8 cellular contexts compared by ENCODE assay signal in the genomic region with DNA sequence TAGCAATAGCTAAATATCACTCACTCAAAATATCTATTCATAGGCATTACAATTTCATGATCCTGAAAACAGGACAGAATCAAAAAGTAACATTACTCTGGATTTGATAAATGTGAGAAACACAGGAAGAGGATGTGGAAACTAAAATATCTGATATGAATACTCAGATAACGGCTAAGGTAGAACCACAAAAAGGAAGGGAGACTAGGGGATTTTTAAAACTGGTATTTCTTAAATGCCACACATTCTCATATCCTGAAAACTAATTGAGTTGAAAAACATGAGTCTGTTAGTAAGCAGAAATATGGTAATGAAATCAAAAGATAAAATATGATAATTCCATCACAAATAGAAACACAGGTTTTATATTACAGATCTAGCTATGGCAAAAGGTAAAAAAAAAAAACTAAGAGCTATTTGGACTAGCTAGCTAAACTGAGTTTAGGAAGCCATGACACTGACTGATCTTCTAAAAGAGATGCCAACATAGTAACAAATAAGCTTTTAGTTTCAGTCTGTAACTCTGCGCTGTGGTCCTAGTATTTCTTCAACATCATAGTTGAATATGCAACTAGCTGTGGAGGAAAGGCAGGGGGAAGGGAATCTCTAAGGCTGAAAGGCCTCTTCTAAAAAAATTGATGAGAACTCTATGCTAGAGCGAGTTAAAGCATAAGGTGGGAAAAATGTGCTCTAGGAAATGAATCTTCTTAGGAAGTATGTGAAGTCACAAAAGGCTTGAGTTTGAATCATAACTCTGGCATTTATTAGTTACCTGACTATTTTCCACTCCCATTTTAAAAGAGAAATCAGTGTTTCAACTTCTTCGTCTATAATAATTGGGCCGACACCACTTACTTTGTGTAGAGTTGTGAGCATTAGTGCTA.
A peak's percentile ranks its signal among the peaks of the same experiment; 100 is the strongest.
DNase-seq lines count a peak whose midpoint lies in the region; ATAC-seq, FAIRE-seq and TF ChIP-seq lines count a peak whose summit lies in the region.
"Not testable (repeated sequence)": the region's sequence is repeated elsewhere in the genome, so short reads cannot be mapped to it uniquely, and the experiment has no call there.

No MANE protein-coding gene starts in this region.

- not testable (repeated sequence) for DNase-seq in CD4-positive, alpha-beta T cell; HTR-8/SVneo (ENCODE audit: insufficient read length, low spot score); activated T-helper 1 cell treated with anti-CD3 and anti-CD28 coated beads, Interleukin-12 subunit alpha, Interleukin-12 subunit beta, Interleukin-2, Interleukin-4 antibody, amounts not matched to agents 30 ng/mL and 10 ng/mL and 1 ng/mL, durations not matched to agents 14 hours and 24 hours and 36 hours (ENCODE audit: low spot score); effector memory CD8-positive, alpha-beta T cell

- H3K27ac ChIP-seq in CD4-positive, alpha-beta T cell (ENCODE audit: low read depth, low read length), result not testable (repeated sequence)

- not testable (repeated sequence) for H3K36me3 Mint-ChIP-seq in CD4-positive, alpha-beta T cell (ENCODE audit: low read depth); T-helper 1 cell treated with Interleukin-12 subunit alpha and Interleukin-12 subunit beta and Interleukin-4 antibody, amounts not matched to agents 30 μg/mL and 1 μg/mL, for 36 hours (ENCODE audit: low read depth); activated T-helper 1 cell treated with anti-CD3 and anti-CD28 coated beads, Interleukin-12 subunit alpha, Interleukin-12 subunit beta, Interleukin-2, Interleukin-4 antibody, amounts not matched to agents 30 ng/mL and 10 ng/mL and 1 ng/mL, durations not matched to agents 14 hours and 24 hours and 36 hours (ENCODE audit: low read depth); effector memory CD8-positive, alpha-beta T cell (ENCODE audit: insufficient read depth); stimulated activated memory B cell treated with anti-CD40 and anti-IgM and Interleukin-4, amounts not matched to agents 10 μg/mL and 1 μg/mL and 100 μg/mL, for 72 hours

- peak overlapping the region; percentile 70 for H3K4me3 Mint-ChIP-seq in CD4-positive, alpha-beta T cell
- peak overlapping the region; percentile 67 for H3K4me3 Mint-ChIP-seq in T-helper 1 cell treated with Interleukin-12 subunit alpha and Interleukin-12 subunit beta and Interleukin-4 antibody, amounts not matched to agents 30 μg/mL and 1 μg/mL, for 36 hours
- peak overlapping the region; percentile 40 for H3K4me3 Mint-ChIP-seq in activated T-helper 1 cell treated with anti-CD3 and anti-CD28 coated beads, Interleukin-12 subunit alpha, Interleukin-12 subunit beta, Interleukin-2, Interleukin-4 antibody, amounts not matched to agents 30 ng/mL and 10 ng/mL and 1 ng/mL, durations not matched to agents 14 hours and 24 hours and 36 hours
- not testable (repeated sequence) for H3K4me3 Mint-ChIP-seq in effector memory CD8-positive, alpha-beta T cell
- peak overlapping the region; percentile 66 for H3K4me3 Mint-ChIP-seq in stimulated activated memory B cell treated with anti-CD40 and anti-IgM and Interleukin-4, amounts not matched to agents 10 μg/mL and 1 μg/mL and 100 μg/mL, for 72 hours

- H3K27ac Mint-ChIP-seq in CD4-positive, alpha-beta T cell, result peak overlapping the region; percentile 82
- H3K27ac Mint-ChIP-seq in T-helper 1 cell treated with Interleukin-12 subunit alpha and Interleukin-12 subunit beta and Interleukin-4 antibody, amounts not matched to agents 30 μg/mL and 1 μg/mL, for 36 hours, result peak overlapping the region; percentile 81
- peak overlapping the region; percentile 77 for H3K27ac Mint-ChIP-seq in activated T-helper 1 cell treated with anti-CD3 and anti-CD28 coated beads, Interleukin-12 subunit alpha, Interleukin-12 subunit beta, Interleukin-2, Interleukin-4 antibody, amounts not matched to agents 30 ng/mL and 10 ng/mL and 1 ng/mL, durations not matched to agents 14 hours and 24 hours and 36 hours
- H3K27ac Mint-ChIP-seq in effector memory CD8-positive, alpha-beta T cell, result peak overlapping the region in 1 of 2 donors; percentile 74
- H3K27ac Mint-ChIP-seq in stimulated activated memory B cell treated with anti-CD40 and anti-IgM and Interleukin-4, amounts not matched to agents 10 μg/mL and 1 μg/mL and 100 μg/mL, for 72 hours, result peak overlapping the region; percentile 93

- TF ChIP-seq CTCF in CD4-positive, alpha-beta T cell (IDR thresholded peaks at IDR 0.05), result not testable (repeated sequence)

- FAIRE-seq in HTR-8/SVneo (lab: Jason Lieb, UNC), result peak; percentile 68

- intact Hi-C loops in CD4-positive, alpha-beta T cell (cut with DNase I, micrococcal nuclease); activated T-helper 1 cell treated with anti-CD3 and anti-CD28 coated beads, Interleukin-12 subunit alpha, Interleukin-12 subunit beta, Interleukin-2, Interleukin-4 antibody, amounts not matched to agents 30 ng/mL and 10 ng/mL and 1 ng/mL, durations not matched to agents 14 hours and 24 hours and 36 hours (cut with micrococcal nuclease): not testable (repeated sequence)

- POLR2A ChIA-PET in CD4-positive, alpha-beta T cell (lab: Charles Lee), result interaction anchor here (1.4 to 1.9 kb wide), 2 partner anchors 15 to 38 kb away, joined by 3 to 14 read pairs; no protein-coding TSS in a partner anchor

- not testable (repeated sequence) for H3K27me3 Mint-ChIP-seq in CD4-positive, alpha-beta T cell; T-helper 1 cell treated with Interleukin-12 subunit alpha and Interleukin-12 subunit beta and Interleukin-4 antibody, amounts not matched to agents 30 μg/mL and 1 μg/mL, for 36 hours (ENCODE audit: low read depth); activated T-helper 1 cell treated with anti-CD3 and anti-CD28 coated beads, Interleukin-12 subunit alpha, Interleukin-12 subunit beta, Interleukin-2, Interleukin-4 antibody, amounts not matched to agents 30 ng/mL and 10 ng/mL and 1 ng/mL, durations not matched to agents 14 hours and 24 hours and 36 hours (ENCODE audit: insufficient read depth); effector memory CD8-positive, alpha-beta T cell; stimulated activated memory B cell treated with anti-CD40 and anti-IgM and Interleukin-4, amounts not matched to agents 10 μg/mL and 1 μg/mL and 100 μg/mL, for 72 hours

- ATAC-seq in CD4-positive, alpha-beta T cell (ENCODE audit: poor library complexity), result peak; percentile 54
- peak; percentile 81 for ATAC-seq in GM18868 (IDR thresholded peaks at IDR 0.05; ENCODE audit: unreplicated experiment)
- peak; percentile 57 for ATAC-seq in HG02642 (IDR thresholded peaks at IDR 0.05; ENCODE audit: poor library complexity, unreplicated experiment)
- ATAC-seq in effector memory CD8-positive, alpha-beta T cell (replicated peaks), result peak; percentile 46
- peak; percentile 90 for ATAC-seq in stimulated activated memory B cell treated with anti-CD40 and anti-IgM and Interleukin-4, amounts not matched to agents 10 μg/mL and 1 μg/mL and 100 μg/mL, for 72 hours

- peaks cover 44% of the 10 kb centered on the region for H3K4me1 Mint-ChIP-seq in CD4-positive, alpha-beta T cell (ENCODE audit: low read depth)
- peaks cover 26% of the 10 kb centered on the region for H3K4me1 Mint-ChIP-seq in T-helper 1 cell treated with Interleukin-12 subunit alpha and Interleukin-12 subunit beta and Interleukin-4 antibody, amounts not matched to agents 30 μg/mL and 1 μg/mL, for 36 hours (ENCODE audit: low read depth)
- H3K4me1 Mint-ChIP-seq in activated T-helper 1 cell treated with anti-CD3 and anti-CD28 coated beads, Interleukin-12 subunit alpha, Interleukin-12 subunit beta, Interleukin-2, Interleukin-4 antibody, amounts not matched to agents 30 ng/mL and 10 ng/mL and 1 ng/mL, durations not matched to agents 14 hours and 24 hours and 36 hours (ENCODE audit: low read depth), result peaks cover 19% of the 10 kb centered on the region
- H3K4me1 Mint-ChIP-seq in effector memory CD8-positive, alpha-beta T cell (ENCODE audit: low read depth in 2 of 2), result not testable (repeated sequence)
- H3K4me1 Mint-ChIP-seq in stimulated activated memory B cell treated with anti-CD40 and anti-IgM and Interleukin-4, amounts not matched to agents 10 μg/mL and 1 μg/mL and 100 μg/mL, for 72 hours, result peaks cover 51% of the 10 kb centered on the region

- CTCF ChIA-PET in CD4-positive, alpha-beta T cell (lab: Charles Lee), result not testable (repeated sequence)

- H3K9me3 ChIP-seq in CD4-positive, alpha-beta T cell (ENCODE audit: control insufficient read depth, low read length), result not testable (repeated sequence)

- H3K27me3 ChIP-seq in CD4-positive, alpha-beta T cell (ENCODE audit: control insufficient read depth, insufficient read depth, low read length), result not testable (repeated sequence)

- not testable (repeated sequence) for H3K9me3 Mint-ChIP-seq in CD4-positive, alpha-beta T cell; activated T-helper 1 cell treated with anti-CD3 and anti-CD28 coated beads, Interleukin-12 subunit alpha, Interleukin-12 subunit beta, Interleukin-2, Interleukin-4 antibody, amounts not matched to agents 30 ng/mL and 10 ng/mL and 1 ng/mL, durations not matched to agents 14 hours and 24 hours and 36 hours; effector memory CD8-positive, alpha-beta T cell; stimulated activated memory B cell treated with anti-CD40 and anti-IgM and Interleukin-4, amounts not matched to agents 10 μg/mL and 1 μg/mL and 100 μg/mL, for 72 hours
- peaks cover 11% of the 10 kb centered on the region for H3K9me3 Mint-ChIP-seq in T-helper 1 cell treated with Interleukin-12 subunit alpha and Interleukin-12 subunit beta and Interleukin-4 antibody, amounts not matched to agents 30 μg/mL and 1 μg/mL, for 36 hours
